ENCODE assay signal across 44 cellular contexts in genomic region chr17:41437254-41437653, GRCh38. TPM values are rescaled to one million over a fixed set of nuclear protein-coding genes. Genes with fewer than 3 reads are reported as not detected.
"Had no signal": no experiment of that assay in that cellular context is flagged by ENCODE, and none has a peak within 500 bp of the region (broad histone marks: within the 10 kb centered on the region; RNA-seq: fewer than 3 reads in every experiment).

No MANE protein-coding gene starts in this region.

- ATAC-seq: activated naive CD4-positive, alpha-beta T cell treated with anti-CD3 and anti-CD28 coated beads, Interleukin-2, amount 50 U/mL, for 72 hours; activated naive CD8-positive, alpha-beta T cell treated with anti-CD3 and anti-CD28 coated beads, Interleukin-2, amount 50 U/mL, for 24 hours; activated T-cell treated with anti-CD3 and anti-CD28 coated beads, Interleukin-2, amount 50 U/mL, for 4 hours; activated T-cell treated with anti-CD3 and anti-CD28 coated beads, Interleukin-2, amount 50 U/mL, for 72 hours; activated T-helper 17 cell treated with anti-CD3 and anti-CD28 coated beads, Interleukin-2, amount 50 U/mL, for 72 hours; body of pancreas had no signal

- H3K36me3 Mint-ChIP-seq: activated naive CD4-positive, alpha-beta T cell treated with anti-CD3 and anti-CD28 coated beads, Interleukin-2, amount 10 ng/mL, durations not matched to agents 7 days and 5 days; activated naive CD4-positive, alpha-beta T cell treated with anti-CD3 and anti-CD28 coated beads, Interleukin-2, amount 50 U/mL, for 24 hours; activated naive CD4-positive, alpha-beta T cell treated with anti-CD3 and anti-CD28 coated beads, Interleukin-2, amount 50 U/mL, for 72 hours; activated naive CD8-positive, alpha-beta T cell; activated naive CD8-positive, alpha-beta T cell treated with anti-CD3 and anti-CD28 coated beads for 36 hours; activated naive CD8-positive, alpha-beta T cell treated with anti-CD3 and anti-CD28 coated beads, Interleukin-2, amount 10 ng/mL, durations not matched to agents 7 days and 5 days; brain had no signal

- H3K27ac ChIP-seq: adrenal gland, ascending aorta, body of pancreas, brain microvascular endothelial cell, breast epithelium, cardiac muscle cell had no signal

- H3K36me3 ChIP-seq: adrenal gland, ascending aorta, brain microvascular endothelial cell, breast epithelium, cardiac muscle cell had no signal

- H3K4me1 Mint-ChIP-seq: activated naive CD4-positive, alpha-beta T cell treated with anti-CD3 and anti-CD28 coated beads, Interleukin-2, amount 10 ng/mL, durations not matched to agents 7 days and 5 days; activated naive CD8-positive, alpha-beta T cell treated with anti-CD3 and anti-CD28 coated beads for 36 hours; activated naive CD8-positive, alpha-beta T cell treated with anti-CD3 and anti-CD28 coated beads, Interleukin-2, amount 10 ng/mL, durations not matched to agents 7 days and 5 days; activated naive CD8-positive, alpha-beta T cell treated with anti-CD3 and anti-CD28 coated beads, Interleukin-2, amount 50 U/mL, for 24 hours; activated T-helper 17 cell treated with anti-CD3 and anti-CD28 coated beads, Interleukin-2, amount 50 U/mL, for 72 hours; central memory CD8-positive, alpha-beta T cell had no signal

- H3K27me3 Mint-ChIP-seq: activated naive CD4-positive, alpha-beta T cell treated with anti-CD3 and anti-CD28 coated beads, Interleukin-2, amount 50 U/mL, for 24 hours; activated naive CD8-positive, alpha-beta T cell; activated naive CD8-positive, alpha-beta T cell treated with anti-CD3 and anti-CD28 coated beads for 36 hours; activated naive CD8-positive, alpha-beta T cell treated with anti-CD3 and anti-CD28 coated beads, Interleukin-2, amount 50 U/mL, for 24 hours; activated T-helper 17 cell treated with anti-CD3 and anti-CD28 coated beads, Interleukin-2, amount 50 U/mL, for 72 hours had no signal

- H3K4me3 Mint-ChIP-seq: activated naive CD4-positive, alpha-beta T cell treated with anti-CD3 and anti-CD28 coated beads for 36 hours; activated naive CD4-positive, alpha-beta T cell treated with anti-CD3 and anti-CD28 coated beads, Interleukin-2, amount 10 ng/mL, durations not matched to agents 7 days and 5 days; activated naive CD4-positive, alpha-beta T cell treated with anti-CD3 and anti-CD28 coated beads, Interleukin-2, amount 50 U/mL, for 24 hours; activated naive CD8-positive, alpha-beta T cell; activated naive CD8-positive, alpha-beta T cell treated with anti-CD3 and anti-CD28 coated beads for 36 hours; activated naive CD8-positive, alpha-beta T cell treated with anti-CD3 and anti-CD28 coated beads, Interleukin-2, amount 10 ng/mL, durations not matched to agents 7 days and 5 days; activated naive CD8-positive, alpha-beta T cell treated with anti-CD3 and anti-CD28 coated beads, Interleukin-2, amount 50 U/mL, for 24 hours; activated T-cell treated with anti-CD3 and anti-CD28 coated beads, Interleukin-2, amount 50 U/mL, for 24 hours; activated T-cell treated with anti-CD3 and anti-CD28 coated beads, Interleukin-2, amount 50 U/mL, for 4 hours; activated T-cell treated with anti-CD3 and anti-CD28 coated beads, Interleukin-2, amount 50 U/mL, for 72 hours; activated T-helper 1 cell treated with anti-CD3 and anti-CD28 coated beads, Interleukin-12 subunit alpha, Interleukin-12 subunit beta, Interleukin-2, Interleukin-4 antibody, amounts not matched to agents 30 ng/mL and 10 ng/mL and 1 ng/mL, durations not matched to agents 14 hours and 24 hours and 36 hours; activated T-helper 17 cell treated with anti-CD3 and anti-CD28 coated beads, Interleukin-2, amount 50 U/mL, for 72 hours; brain; central memory CD8-positive, alpha-beta T cell had no signal

- H3K9me3 ChIP-seq: adrenal gland, ascending aorta, body of pancreas, breast epithelium had no signal

- DNase-seq: activated effector memory CD4-positive, alpha-beta T cell treated with anti-CD3 and anti-CD28 coated beads, Interleukin-2, amount 50 U/mL, for 16 hours; activated effector memory CD4-positive, alpha-beta T cell treated with Interleukin-2 at 50 U/mL for 16 hours; activated gamma-delta T cell; activated gamma-delta T cell treated with Interleukin-2 at 50 U/mL for 16 hours; activated naive CD4-positive, alpha-beta T cell; activated naive CD4-positive, alpha-beta T cell treated with anti-CD3 and anti-CD28 coated beads for 36 hours; activated naive CD4-positive, alpha-beta T cell treated with anti-CD3 and anti-CD28 coated beads, Interleukin-2, amount 10 ng/mL, durations not matched to agents 7 days and 5 days; activated naive CD4-positive, alpha-beta T cell treated with anti-CD3 and anti-CD28 coated beads, Interleukin-2, amount 50 U/mL, for 16 hours; activated naive CD4-positive, alpha-beta T cell treated with Interleukin-2 at 50 U/mL for 16 hours; activated naive CD8-positive, alpha-beta T cell treated with anti-CD3 and anti-CD28 coated beads for 36 hours; activated naive CD8-positive, alpha-beta T cell treated with anti-CD3 and anti-CD28 coated beads, Interleukin-2, amount 10 ng/mL, durations not matched to agents 7 days and 5 days; activated naive CD8-positive, alpha-beta T cell treated with anti-CD3 and anti-CD28 coated beads, Interleukin-2, amount 50 U/mL, for 24 hours; activated T-cell treated with anti-CD3 and anti-CD28 coated beads, Interleukin-2, amount 50 U/mL, for 1 hour; activated T-cell treated with anti-CD3 and anti-CD28 coated beads, Interleukin-2, amount 50 U/mL, for 24 hours; activated T-cell treated with anti-CD3 and anti-CD28 coated beads, Interleukin-2, amount 50 U/mL, for 4 hours; activated T-cell treated with anti-CD3 and anti-CD28 coated beads, Interleukin-2, amount 50 U/mL, for 48 hours; activated T-cell treated with anti-CD3 and anti-CD28 coated beads, Interleukin-2, amount 50 U/mL, for 72 hours; adrenal gland; amniotic stem cell; amygdala; anterior cingulate cortex; aorta; body of pancreas; brain microvascular endothelial cell; caudate nucleus; central memory CD4-positive, alpha-beta T cell; cerebellar nuclear complex had no signal

- H3K4me1 ChIP-seq: adrenal gland, ascending aorta, body of pancreas, breast epithelium had no signal

- H3K4me3 ChIP-seq: adrenal gland, ascending aorta, body of pancreas, breast epithelium, cardiac muscle cell had no signal

- H3K27me3 ChIP-seq: adrenal gland, ascending aorta, body of pancreas, brain microvascular endothelial cell, breast epithelium had no signal

- H3K27ac Mint-ChIP-seq: activated naive CD4-positive, alpha-beta T cell treated with anti-CD3 and anti-CD28 coated beads for 36 hours; activated naive CD4-positive, alpha-beta T cell treated with anti-CD3 and anti-CD28 coated beads, Interleukin-2, amount 10 ng/mL, durations not matched to agents 7 days and 5 days; activated naive CD4-positive, alpha-beta T cell treated with anti-CD3 and anti-CD28 coated beads, Interleukin-2, amount 50 U/mL, for 24 hours; activated naive CD4-positive, alpha-beta T cell treated with anti-CD3 and anti-CD28 coated beads, Interleukin-2, amount 50 U/mL, for 72 hours; activated naive CD8-positive, alpha-beta T cell; activated naive CD8-positive, alpha-beta T cell treated with anti-CD3 and anti-CD28 coated beads for 36 hours; activated naive CD8-positive, alpha-beta T cell treated with anti-CD3 and anti-CD28 coated beads, Interleukin-2, amount 10 ng/mL, durations not matched to agents 7 days and 5 days; activated naive CD8-positive, alpha-beta T cell treated with anti-CD3 and anti-CD28 coated beads, Interleukin-2, amount 50 U/mL, for 24 hours; activated T-cell treated with anti-CD3 and anti-CD28 coated beads, Interleukin-2, amount 50 U/mL, for 24 hours; activated T-cell treated with anti-CD3 and anti-CD28 coated beads, Interleukin-2, amount 50 U/mL, for 72 hours; activated T-helper 1 cell treated with anti-CD3 and anti-CD28 coated beads, Interleukin-12 subunit alpha, Interleukin-12 subunit beta, Interleukin-2, Interleukin-4 antibody, amounts not matched to agents 30 ng/mL and 10 ng/mL and 1 ng/mL, durations not matched to agents 14 hours and 24 hours and 36 hours; activated T-helper 2 cell treated with anti-CD3 and anti-CD28 coated beads, Interferon-gamma antibody, Interleukin-2, Interleukin-4, amounts not matched to agents 10 μg/mL and 5 μg/mL and 100 μg/mL, durations not matched to agents 14 hours and 24 hours and 36 hours; brain had no signal

- H3K9me3 Mint-ChIP-seq: activated naive CD4-positive, alpha-beta T cell treated with anti-CD3 and anti-CD28 coated beads for 36 hours; activated naive CD4-positive, alpha-beta T cell treated with anti-CD3 and anti-CD28 coated beads, Interleukin-2, amount 10 ng/mL, durations not matched to agents 7 days and 5 days; activated naive CD4-positive, alpha-beta T cell treated with anti-CD3 and anti-CD28 coated beads, Interleukin-2, amount 50 U/mL, for 24 hours; activated naive CD4-positive, alpha-beta T cell treated with anti-CD3 and anti-CD28 coated beads, Interleukin-2, amount 50 U/mL, for 72 hours; activated naive CD8-positive, alpha-beta T cell treated with anti-CD3 and anti-CD28 coated beads for 36 hours; activated naive CD8-positive, alpha-beta T cell treated with anti-CD3 and anti-CD28 coated beads, Interleukin-2, amount 10 ng/mL, durations not matched to agents 7 days and 5 days; activated naive CD8-positive, alpha-beta T cell treated with anti-CD3 and anti-CD28 coated beads, Interleukin-2, amount 50 U/mL, for 24 hours; activated T-cell treated with anti-CD3 and anti-CD28 coated beads, Interleukin-2, amount 50 U/mL, for 24 hours; activated T-cell treated with anti-CD3 and anti-CD28 coated beads, Interleukin-2, amount 50 U/mL, for 4 hours; activated T-cell treated with anti-CD3 and anti-CD28 coated beads, Interleukin-2, amount 50 U/mL, for 72 hours; activated T-helper 1 cell treated with anti-CD3 and anti-CD28 coated beads, Interleukin-12 subunit alpha, Interleukin-12 subunit beta, Interleukin-2, Interleukin-4 antibody, amounts not matched to agents 30 ng/mL and 10 ng/mL and 1 ng/mL, durations not matched to agents 14 hours and 24 hours and 36 hours; activated T-helper 17 cell treated with anti-CD3 and anti-CD28 coated beads, Interleukin-2, amount 50 U/mL, for 72 hours; activated T-helper 2 cell treated with anti-CD3 and anti-CD28 coated beads, Interferon-gamma antibody, Interleukin-2, Interleukin-4, amounts not matched to agents 10 μg/mL and 5 μg/mL and 100 μg/mL, durations not matched to agents 14 hours and 24 hours and 36 hours; brain; central memory CD8-positive, alpha-beta T cell had no signal

RNA-seq across cellular contexts. Expression of gene KRT38, which starts 3.5 kb away (rescaled TPM):
- total RNA-seq: activated naive CD4-positive, alpha-beta T cell treated with anti-CD3 and anti-CD28 coated beads for 36 hours; activated naive CD4-positive, alpha-beta T cell treated with anti-CD3 and anti-CD28 coated beads, Interleukin-2, amount 50 U/mL, for 72 hours; activated naive CD8-positive, alpha-beta T cell treated with anti-CD3 and anti-CD28 coated beads for 36 hours; activated naive CD8-positive, alpha-beta T cell treated with anti-CD3 and anti-CD28 coated beads, Interleukin-2, amount 10 ng/mL, durations not matched to agents 7 days and 5 days; activated T-cell treated with anti-CD3 and anti-CD28 coated beads, Interleukin-2, amount 50 U/mL, for 4 hours; activated T-cell treated with anti-CD3 and anti-CD28 coated beads, Interleukin-2, amount 50 U/mL, for 72 hours; activated T-helper 1 cell treated with anti-CD3 and anti-CD28 coated beads, Interleukin-12 subunit alpha, Interleukin-12 subunit beta, Interleukin-2, Interleukin-4 antibody, amounts not matched to agents 30 ng/mL and 10 ng/mL and 1 ng/mL, durations not matched to agents 14 hours and 24 hours and 36 hours; activated T-helper 17 cell treated with anti-CD3 and anti-CD28 coated beads, Interleukin-2, amount 50 U/mL, for 72 hours; activated T-helper 2 cell treated with anti-CD3 and anti-CD28 coated beads, Interferon-gamma antibody, Interleukin-2, Interleukin-4, amounts not matched to agents 10 μg/mL and 5 μg/mL and 100 μg/mL, durations not matched to agents 14 hours and 24 hours and 36 hours; adrenal gland; aorta; ascending aorta; astrocyte; body of pancreas; breast epithelium; bronchial epithelial cell; cardiac muscle cell; cardiac septum; cerebellum; chondrocyte had no signal
- polyA plus RNA-seq: adipose tissue, adrenal gland, aorta, cardiac muscle cell had no signal

RNA-seq across cellular contexts. Expression of gene KRT37, which starts 12.9 kb away (rescaled TPM):
- total RNA-seq: activated naive CD4-positive, alpha-beta T cell treated with anti-CD3 and anti-CD28 coated beads for 36 hours; activated naive CD4-positive, alpha-beta T cell treated with anti-CD3 and anti-CD28 coated beads, Interleukin-2, amount 50 U/mL, for 72 hours; activated naive CD8-positive, alpha-beta T cell treated with anti-CD3 and anti-CD28 coated beads for 36 hours; activated naive CD8-positive, alpha-beta T cell treated with anti-CD3 and anti-CD28 coated beads, Interleukin-2, amount 10 ng/mL, durations not matched to agents 7 days and 5 days; activated T-cell treated with anti-CD3 and anti-CD28 coated beads, Interleukin-2, amount 50 U/mL, for 4 hours; activated T-cell treated with anti-CD3 and anti-CD28 coated beads, Interleukin-2, amount 50 U/mL, for 72 hours; activated T-helper 1 cell treated with anti-CD3 and anti-CD28 coated beads, Interleukin-12 subunit alpha, Interleukin-12 subunit beta, Interleukin-2, Interleukin-4 antibody, amounts not matched to agents 30 ng/mL and 10 ng/mL and 1 ng/mL, durations not matched to agents 14 hours and 24 hours and 36 hours; activated T-helper 17 cell treated with anti-CD3 and anti-CD28 coated beads, Interleukin-2, amount 50 U/mL, for 72 hours; activated T-helper 2 cell treated with anti-CD3 and anti-CD28 coated beads, Interferon-gamma antibody, Interleukin-2, Interleukin-4, amounts not matched to agents 10 μg/mL and 5 μg/mL and 100 μg/mL, durations not matched to agents 14 hours and 24 hours and 36 hours; adrenal gland; aorta; ascending aorta; astrocyte; body of pancreas; breast epithelium; bronchial epithelial cell; cardiac muscle cell; cardiac septum; cerebellum; chondrocyte had no signal
- polyA plus RNA-seq: adipose tissue, adrenal gland, aorta, cardiac muscle cell had no signal

RNA-seq across cellular contexts. Expression of gene KRT32, which starts 29.9 kb away (rescaled TPM):
- total RNA-seq: activated naive CD4-positive, alpha-beta T cell treated with anti-CD3 and anti-CD28 coated beads for 36 hours; activated naive CD4-positive, alpha-beta T cell treated with anti-CD3 and anti-CD28 coated beads, Interleukin-2, amount 50 U/mL, for 72 hours; activated naive CD8-positive, alpha-beta T cell treated with anti-CD3 and anti-CD28 coated beads for 36 hours; activated naive CD8-positive, alpha-beta T cell treated with anti-CD3 and anti-CD28 coated beads, Interleukin-2, amount 10 ng/mL, durations not matched to agents 7 days and 5 days; activated T-cell treated with anti-CD3 and anti-CD28 coated beads, Interleukin-2, amount 50 U/mL, for 4 hours; activated T-cell treated with anti-CD3 and anti-CD28 coated beads, Interleukin-2, amount 50 U/mL, for 72 hours; activated T-helper 1 cell treated with anti-CD3 and anti-CD28 coated beads, Interleukin-12 subunit alpha, Interleukin-12 subunit beta, Interleukin-2, Interleukin-4 antibody, amounts not matched to agents 30 ng/mL and 10 ng/mL and 1 ng/mL, durations not matched to agents 14 hours and 24 hours and 36 hours; activated T-helper 17 cell treated with anti-CD3 and anti-CD28 coated beads, Interleukin-2, amount 50 U/mL, for 72 hours; activated T-helper 2 cell treated with anti-CD3 and anti-CD28 coated beads, Interferon-gamma antibody, Interleukin-2, Interleukin-4, amounts not matched to agents 10 μg/mL and 5 μg/mL and 100 μg/mL, durations not matched to agents 14 hours and 24 hours and 36 hours; adrenal gland; aorta; ascending aorta; astrocyte; body of pancreas; bronchial epithelial cell; cardiac muscle cell; cerebellum; chondrocyte had no signal
- polyA plus RNA-seq: adrenal gland, aorta, cardiac muscle cell had no signal

RNA-seq across cellular contexts. Expression of gene KRT31, which starts 39.8 kb away (rescaled TPM):
- total RNA-seq: activated naive CD4-positive, alpha-beta T cell treated with anti-CD3 and anti-CD28 coated beads for 36 hours; activated naive CD4-positive, alpha-beta T cell treated with anti-CD3 and anti-CD28 coated beads, Interleukin-2, amount 50 U/mL, for 72 hours; activated naive CD8-positive, alpha-beta T cell treated with anti-CD3 and anti-CD28 coated beads for 36 hours; activated naive CD8-positive, alpha-beta T cell treated with anti-CD3 and anti-CD28 coated beads, Interleukin-2, amount 10 ng/mL, durations not matched to agents 7 days and 5 days; activated T-cell treated with anti-CD3 and anti-CD28 coated beads, Interleukin-2, amount 50 U/mL, for 4 hours; activated T-cell treated with anti-CD3 and anti-CD28 coated beads, Interleukin-2, amount 50 U/mL, for 72 hours; activated T-helper 1 cell treated with anti-CD3 and anti-CD28 coated beads, Interleukin-12 subunit alpha, Interleukin-12 subunit beta, Interleukin-2, Interleukin-4 antibody, amounts not matched to agents 30 ng/mL and 10 ng/mL and 1 ng/mL, durations not matched to agents 14 hours and 24 hours and 36 hours; activated T-helper 17 cell treated with anti-CD3 and anti-CD28 coated beads, Interleukin-2, amount 50 U/mL, for 72 hours; activated T-helper 2 cell treated with anti-CD3 and anti-CD28 coated beads, Interferon-gamma antibody, Interleukin-2, Interleukin-4, amounts not matched to agents 10 μg/mL and 5 μg/mL and 100 μg/mL, durations not matched to agents 14 hours and 24 hours and 36 hours; adrenal gland; aorta; ascending aorta; astrocyte; body of pancreas; breast epithelium; bronchial epithelial cell; cardiac muscle cell; cardiac septum; cerebellum; chondrocyte had no signal
- polyA plus RNA-seq: adipose tissue, adrenal gland, aorta, cardiac muscle cell had no signal

RNA-seq across cellular contexts. Expression of gene KRT35, which starts 43.7 kb away (rescaled TPM):
- total RNA-seq: activated naive CD4-positive, alpha-beta T cell treated with anti-CD3 and anti-CD28 coated beads for 36 hours; activated naive CD4-positive, alpha-beta T cell treated with anti-CD3 and anti-CD28 coated beads, Interleukin-2, amount 50 U/mL, for 72 hours; activated naive CD8-positive, alpha-beta T cell treated with anti-CD3 and anti-CD28 coated beads for 36 hours; activated naive CD8-positive, alpha-beta T cell treated with anti-CD3 and anti-CD28 coated beads, Interleukin-2, amount 10 ng/mL, durations not matched to agents 7 days and 5 days; activated T-cell treated with anti-CD3 and anti-CD28 coated beads, Interleukin-2, amount 50 U/mL, for 4 hours; activated T-cell treated with anti-CD3 and anti-CD28 coated beads, Interleukin-2, amount 50 U/mL, for 72 hours; activated T-helper 1 cell treated with anti-CD3 and anti-CD28 coated beads, Interleukin-12 subunit alpha, Interleukin-12 subunit beta, Interleukin-2, Interleukin-4 antibody, amounts not matched to agents 30 ng/mL and 10 ng/mL and 1 ng/mL, durations not matched to agents 14 hours and 24 hours and 36 hours; activated T-helper 17 cell treated with anti-CD3 and anti-CD28 coated beads, Interleukin-2, amount 50 U/mL, for 72 hours; activated T-helper 2 cell treated with anti-CD3 and anti-CD28 coated beads, Interferon-gamma antibody, Interleukin-2, Interleukin-4, amounts not matched to agents 10 μg/mL and 5 μg/mL and 100 μg/mL, durations not matched to agents 14 hours and 24 hours and 36 hours; adrenal gland; aorta; ascending aorta; astrocyte; body of pancreas; breast epithelium; bronchial epithelial cell; cardiac muscle cell; cardiac septum; cerebellum; chondrocyte had no signal
- polyA plus RNA-seq: adipose tissue, adrenal gland, aorta, cardiac muscle cell had no signal
